Comparison of ENCODE assay signal across 8 cellular contexts in genomic region chr9:126626117-126627022, GRCh38. TPM values are rescaled to one million over a fixed set of nuclear protein-coding genes. Genes with fewer than 3 reads are reported as not detected.
A peak's percentile ranks its signal among the peaks of the same experiment; 100 is the strongest.
DNase-seq lines count a peak whose midpoint lies in the region; ATAC-seq and TF ChIP-seq lines count a peak whose summit lies in the region.

No MANE protein-coding gene starts in this region.

- H3K27me3 ChIP-seq in right lobe of liver, result peaks cover 18 to 69% of the 10 kb centered on the region in 2 donors
- peaks cover 70 to 94% (median 78%) of the 10 kb centered on the region in 5 donors for H3K27me3 ChIP-seq in subcutaneous abdominal adipose tissue (ENCODE audit: control insufficient read depth in 5 of 5, insufficient read depth in 4 of 5, low read length in 5 of 5)

- H3K27ac ChIP-seq in right lobe of liver (no peak overlapping the region), subcutaneous abdominal adipose tissue (ENCODE audit: low read depth, low read length) (no peak overlapping the region)

- peak overlapping the region; percentile 25 for H3K27ac Mint-ChIP-seq in activated naive CD8-positive, alpha-beta T cell treated with anti-CD3 and anti-CD28 coated beads, Interleukin-2, amount 10 ng/mL, durations not matched to agents 7 days and 5 days

- no peak for ATAC-seq in activated naive CD8-positive, alpha-beta T cell treated with anti-CD3 and anti-CD28 coated beads, Interleukin-2, amount 10 ng/mL, durations not matched to agents 7 days and 5 days (ENCODE audit: low read depth)
- peak; percentile 5 to 36 (median 22) for ATAC-seq in right lobe of liver
- ATAC-seq in GM21381 (IDR thresholded peaks at IDR 0.05; ENCODE audit: unreplicated experiment), result no peak

- H3K36me3 ChIP-seq in right lobe of liver, result no peaks in the 10 kb centered on the region
- H3K36me3 ChIP-seq in subcutaneous abdominal adipose tissue (ENCODE audit: control insufficient read depth in 5 of 5, insufficient read depth in 5 of 5, low read length in 5 of 5), result no peaks in the 10 kb centered on the region

- POLR2A ChIA-PET in activated naive CD8-positive, alpha-beta T cell treated with anti-CD3 and anti-CD28 coated beads, Interleukin-2, amount 10 ng/mL, durations not matched to agents 7 days and 5 days (lab: Charles Lee), result no interaction called here

- TF ChIP-seq CTCF in right lobe of liver (IDR thresholded peaks at IDR 0.05), result no peak

- H3K4me3 ChIP-seq in right lobe of liver (peak overlapping the region; percentile 11 to 25 (median 21)), subcutaneous abdominal adipose tissue (ENCODE audit: low read depth in 1 of 5, low read length in 5 of 5) (peak overlapping the region; percentile 19 to 63 (median 59))

- peak; percentile 49 for DNase-seq in NCI-H748 (lab: John Stamatoyannopoulos, UW; ENCODE audit: unreplicated experiment)
- no peak for DNase-seq in NCI-H748 treated with DMSO at 0.1 percent for 48 hours (lab: John Stamatoyannopoulos, UW)
- DNase-seq in activated naive CD8-positive, alpha-beta T cell treated with anti-CD3 and anti-CD28 coated beads, Interleukin-2, amount 10 ng/mL, durations not matched to agents 7 days and 5 days, result peak; percentile 47
- no peak for DNase-seq in right lobe of liver
- DNase-seq in dedifferentiated amniotic fluid mesenchymal stem cell (ENCODE audit: extremely low spot score), result no peak
- DNase-seq in RKO (ENCODE audit: low spot score), result no peak

- peaks cover 93% of the 10 kb centered on the region for H3K27me3 Mint-ChIP-seq in activated naive CD8-positive, alpha-beta T cell treated with anti-CD3 and anti-CD28 coated beads, Interleukin-2, amount 10 ng/mL, durations not matched to agents 7 days and 5 days

- H3K9ac ChIP-seq in subcutaneous abdominal adipose tissue (ENCODE audit: low read length in 5 of 5), result no peak overlapping the region

- H3K4me3 Mint-ChIP-seq in activated naive CD8-positive, alpha-beta T cell treated with anti-CD3 and anti-CD28 coated beads, Interleukin-2, amount 10 ng/mL, durations not matched to agents 7 days and 5 days, result peak overlapping the region; percentile 75

- no peaks in the 10 kb centered on the region for H3K9me3 Mint-ChIP-seq in activated naive CD8-positive, alpha-beta T cell treated with anti-CD3 and anti-CD28 coated beads, Interleukin-2, amount 10 ng/mL, durations not matched to agents 7 days and 5 days

- no peaks in the 10 kb centered on the region for H3K36me3 Mint-ChIP-seq in activated naive CD8-positive, alpha-beta T cell treated with anti-CD3 and anti-CD28 coated beads, Interleukin-2, amount 10 ng/mL, durations not matched to agents 7 days and 5 days

- 4% methylated on average over 18 of the region's 63 CpGs for WGBS in right lobe of liver (ENCODE audit: insufficient coverage, low coverage, low lambda C conversion rate, missing lambda C conversion rate)

- H3K9me3 ChIP-seq in right lobe of liver, result no peaks in the 10 kb centered on the region
- H3K9me3 ChIP-seq in subcutaneous abdominal adipose tissue (ENCODE audit: control insufficient read depth in 5 of 5, low read length in 5 of 5), result no peaks in the 10 kb centered on the region

- TF ChIP-seq POLR2A in right lobe of liver (IDR thresholded peaks at IDR 0.05), result no peak

- H3K4me1 Mint-ChIP-seq in activated naive CD8-positive, alpha-beta T cell treated with anti-CD3 and anti-CD28 coated beads, Interleukin-2, amount 10 ng/mL, durations not matched to agents 7 days and 5 days, result peaks cover 5% of the 10 kb centered on the region

- intact Hi-C loops in right lobe of liver (cut with DNase I), result no loop called here

- H3K4me1 ChIP-seq in right lobe of liver, result peaks cover 0 to 15% (median 0%) of the 10 kb centered on the region in 4 donors
- peaks cover 2 to 17% (median 14%) of the 10 kb centered on the region in 5 donors for H3K4me1 ChIP-seq in subcutaneous abdominal adipose tissue (ENCODE audit: control insufficient read depth in 5 of 5, insufficient read depth in 5 of 5, low read length in 5 of 5)

RNA-seq across cellular contexts. Expression of gene LMX1B, which starts 12.6 kb away (rescaled TPM):
- total RNA-seq in activated naive CD8-positive, alpha-beta T cell treated with anti-CD3 and anti-CD28 coated beads, Interleukin-2, amount 10 ng/mL, durations not matched to agents 7 days and 5 days, result not detected
- total RNA-seq in right lobe of liver, result not detected

Comparison
In these comparisons a context has a peak if more than half of its experiments do, and no peak if none do; other contexts are left out.
1. DNase-seq: peak in NCI-H748 (single experiment) and activated naive CD8-positive, alpha-beta T cell treated with anti-CD3 and anti-CD28 coated beads, Interleukin-2, amount 10 ng/mL, durations not matched to agents 7 days and 5 days (single experiment); none in NCI-H748 treated with DMSO at 0.1 percent for 48 hours (single experiment), right lobe of liver (0 of 3), dedifferentiated amniotic fluid mesenchymal stem cell (single experiment) and RKO (single experiment).
2. ATAC-seq: peak in right lobe of liver (4 of 4); none in activated naive CD8-positive, alpha-beta T cell treated with anti-CD3 and anti-CD28 coated beads, Interleukin-2, amount 10 ng/mL, durations not matched to agents 7 days and 5 days (single experiment) and GM21381 (single experiment).